25 cellular contexts compared by ENCODE assay signal in genomic region chr22:19536564-19536963, GRCh38. TPM values are rescaled to one million over a fixed set of nuclear protein-coding genes. Genes with fewer than 3 reads are reported as not detected.
"Had no signal": no experiment of that assay in that cellular context is flagged by ENCODE, and none has a peak within 500 bp of the region (broad histone marks: within the 10 kb centered on the region; RNA-seq: fewer than 3 reads in every experiment).

No MANE protein-coding gene starts in this region.

- H3K27ac ChIP-seq: coronary artery, dorsolateral prefrontal cortex, epithelial cell of prostate, esophagus squamous epithelium, gastrocnemius medialis, hepatocyte, left lung, lower lobe of right lung had no signal

- H3K4me1 ChIP-seq: esophagus squamous epithelium, gastrocnemius medialis, left lung, lower lobe of right lung had no signal

- ATAC-seq: esophagus mucosa; gastrocnemius medialis; left cardiac atrium; left lung; left ventricle myocardium superior; lower lobe of right lung; naive thymus-derived CD4-positive, alpha-beta T cell had no signal

- H3K79me2 ChIP-seq: hepatocyte had no signal

- DNase-seq: dermis blood vessel endothelial cell; dorsolateral prefrontal cortex; effector CD4-positive, alpha-beta T cell; effector memory CD4-positive, alpha-beta T cell; erythroblast; esophagus squamous epithelium; foreskin fibroblast; foreskin melanocyte; gastrocnemius medialis; glutamatergic neuron; hypothalamus; left cardiac atrium; left lung; left ventricle myocardium superior; lower lobe of right lung; mesenchymal stem cell; midbrain; naive thymus-derived CD4-positive, alpha-beta T cell had no signal

- H3K27me3 ChIP-seq: gastrocnemius medialis, hepatocyte, left lung had no signal

- H3K4me3 ChIP-seq: coronary artery, dorsolateral prefrontal cortex, esophagus squamous epithelium, gastrocnemius medialis, hepatocyte, left lung, lower lobe of right lung had no signal

- H3K4me3 Mint-ChIP-seq: naive thymus-derived CD4-positive, alpha-beta T cell had no signal

- H3K4me2 ChIP-seq: hepatocyte had no signal

- H3K9me3 ChIP-seq: esophagus squamous epithelium, gastrocnemius medialis, left lung, lower lobe of right lung had no signal

- FAIRE-seq: endometrium, islet of Langerhans, keratinocyte had no signal

- H2AFZ ChIP-seq: hepatocyte had no signal

- H3K36me3 Mint-ChIP-seq: naive thymus-derived CD4-positive, alpha-beta T cell had no signal

- H3K27ac Mint-ChIP-seq: naive thymus-derived CD4-positive, alpha-beta T cell had no signal

- H3K9me3 Mint-ChIP-seq: naive thymus-derived CD4-positive, alpha-beta T cell had no signal

- H3K36me3 ChIP-seq: esophagus squamous epithelium, gastrocnemius medialis, left lung, lower lobe of right lung had no signal

RNA-seq across cellular contexts. Expression of gene CLDN5, which starts 12.4 kb away (rescaled TPM):
- polyA plus RNA-seq: keratinocyte had no signal
